8 cellular contexts compared by ENCODE assay signal in genomic region chr6:34144581-34145160, GRCh38. TPM values are rescaled to one million over a fixed set of nuclear protein-coding genes. Genes with fewer than 3 reads are reported as not detected.
DNase-seq lines count a peak whose midpoint lies in the region; TF ChIP-seq lines count a peak whose summit lies in the region.

No MANE protein-coding gene starts in this region.

- 0% methylated on average over 14 of the region's 58 CpGs for WGBS in esophagus muscularis mucosa

- H3K79me2 ChIP-seq in OCI-LY7 (ENCODE audit: insufficient read depth, low read depth, low read length): no peaks in the 10 kb centered on the region

- TF ChIP-seq CTCF in Calu3 (IDR thresholded peaks at IDR 0.05; ENCODE audit: unreplicated experiment): no peak
- TF ChIP-seq CTCF in OCI-LY7 (conservative IDR thresholded peaks at IDR 0.05; ENCODE audit: low read length): no peak
- no peak for TF ChIP-seq CTCF in esophagus muscularis mucosa (IDR thresholded peaks at IDR 0.05)
- TF ChIP-seq CTCF in GM13977 (IDR thresholded peaks at IDR 0.05; ENCODE audit: extremely low read depth, insufficient read depth, missing control alignments): no peak

- intact Hi-C loops in Calu3 (cut with micrococcal nuclease; ENCODE audit: unreplicated experiment) (loop anchor here (10.0 kb wide), 1 partner anchor 430 kb away; the partner anchor contains the start of gene UQCC2), OCI-LY7 (cut with micrococcal nuclease; ENCODE audit: unreplicated experiment) (no loop called here), esophagus muscularis mucosa (cut with DNase I) (loop anchor here (10.0 kb wide), 1 partner anchor 90 kb away; no protein-coding TSS in a partner anchor)

- no peak for DNase-seq in Calu3
- DNase-seq in OCI-LY7 (ENCODE audit: low spot score): no peak
- no peak for DNase-seq in esophagus muscularis mucosa (ENCODE audit: extremely low spot score)
- peak; percentile 44 for DNase-seq in retina
- DNase-seq in activated CD4-positive, alpha-beta T cell treated with anti-CD3 and anti-CD28 coated beads, Interleukin-2, amount 50 U/mL, for 1 hour: no peak
- DNase-seq in GM13977 (ENCODE audit: low spot score): no peak
- no peak for DNase-seq in kidney tubule cell (ENCODE audit: low spot score)
- DNase-seq in DMS153 (lab: John Stamatoyannopoulos, UW): no peak

- no peaks in the 10 kb centered on the region for H3K9me3 Mint-ChIP-seq in Calu3 (ENCODE audit: low read depth, unreplicated experiment)

- H2AFZ ChIP-seq in OCI-LY7 (ENCODE audit: low read length): no peak overlapping the region

- peaks cover 100% of the 10 kb centered on the region for H3K27me3 Mint-ChIP-seq in Calu3 (ENCODE audit: unreplicated experiment)

- H3K36me3 Mint-ChIP-seq in Calu3 (ENCODE audit: insufficient read depth, unreplicated experiment): peaks cover 5% of the 10 kb centered on the region

- H3K36me3 ChIP-seq in OCI-LY7 (ENCODE audit: insufficient read depth, low read length): no peaks in the 10 kb centered on the region
- H3K36me3 ChIP-seq in esophagus muscularis mucosa: no peaks in the 10 kb centered on the region

- H3K4me1 Mint-ChIP-seq in Calu3 (ENCODE audit: low read depth, unreplicated experiment): peaks cover 9% of the 10 kb centered on the region

- H3K27ac ChIP-seq in OCI-LY7 (ENCODE audit: low read depth, low read length, poor library complexity, severe bottlenecking) (no peak overlapping the region), esophagus muscularis mucosa (replicated peaks in 1 of 4) (no peak overlapping the region)

- CTCF ChIA-PET in Calu3 (lab: Charles Lee) (interaction anchor here (0.8 to 1.4 kb wide), 5 partner anchors 9 to 433 kb away, joined by 3 to 7 read pairs (median 3); partner anchors contain the start of gene UQCC2), OCI-LY7 (lab: Charles Lee; ENCODE audit: unreplicated experiment) (no interaction called here)

- TF ChIP-seq POLR2A in esophagus muscularis mucosa (IDR thresholded peaks at IDR 0.05; ENCODE audit: low read depth): no peak

- no peaks in the 10 kb centered on the region for H4K20me1 ChIP-seq in OCI-LY7 (ENCODE audit: insufficient read depth, low read length)

- in situ Hi-C loops in GM13977 (cut with MboI; ENCODE audit: low pct_unique_long_range_greater_than_20kb, low sequenced_read_pairs, unreplicated experiment): no loop called here

- no peaks in the 10 kb centered on the region for H3K9me3 ChIP-seq in OCI-LY7 (ENCODE audit: low read length)
- H3K9me3 ChIP-seq in esophagus muscularis mucosa: no peaks in the 10 kb centered on the region

- peaks cover 38% of the 10 kb centered on the region for H3K4me1 ChIP-seq in OCI-LY7 (ENCODE audit: insufficient read depth, low read length, poor library complexity, severe bottlenecking)
- peaks cover 24 to 44% (median 36%) of the 10 kb centered on the region in 4 donors for H3K4me1 ChIP-seq in esophagus muscularis mucosa

- peak overlapping the region; percentile 78 for H3K4me3 Mint-ChIP-seq in Calu3 (ENCODE audit: low read depth, unreplicated experiment)

- no peaks in the 10 kb centered on the region for H3K9me2 ChIP-seq in OCI-LY7 (ENCODE audit: insufficient read depth, low read length)

- peaks cover 0 to 98% (median 64%) of the 10 kb centered on the region in 4 donors for H3K27me3 ChIP-seq in esophagus muscularis mucosa

- POLR2A ChIA-PET in OCI-LY7 (lab: Charles Lee): no interaction called here

- BruUV-seq in Calu3 (replicated peaks; lab: Mats Ljungman, UMichigan) (no TSS peak), OCI-LY7 (replicated peaks; lab: Mats Ljungman, UMichigan) (no TSS peak)

- H3K4me3 ChIP-seq in OCI-LY7 (ENCODE audit: low read depth, low read length, poor library complexity, severe bottlenecking) (no peak overlapping the region), esophagus muscularis mucosa (peak overlapping the region; percentile 46 to 58 (median 51))

- H3K27ac Mint-ChIP-seq in Calu3 (ENCODE audit: unreplicated experiment): no peak overlapping the region

- TF ChIP-seq EP300 in esophagus muscularis mucosa (IDR thresholded peaks at IDR 0.05): no peak

- H3K4me2 ChIP-seq in OCI-LY7 (ENCODE audit: low read length): peak overlapping the region; percentile 43

RNA-seq across cellular contexts. Expression of gene GRM4, which starts 1.2 kb away (rescaled TPM):
- not detected in 2 replicates for total RNA-seq in Calu3 (2022)
- total RNA-seq in OCI-LY7 (2014; rRNA removed; shearing (Covaris generic)): 0.21 and 0.73 TPM in 2 replicates
- 0.85 and 1.3 TPM in 2 replicates for total RNA-seq in OCI-LY7 (2022)
- total RNA-seq in esophagus muscularis mucosa: not detected
